ENCODE assay signal across 8 cellular contexts in the genomic region with DNA sequence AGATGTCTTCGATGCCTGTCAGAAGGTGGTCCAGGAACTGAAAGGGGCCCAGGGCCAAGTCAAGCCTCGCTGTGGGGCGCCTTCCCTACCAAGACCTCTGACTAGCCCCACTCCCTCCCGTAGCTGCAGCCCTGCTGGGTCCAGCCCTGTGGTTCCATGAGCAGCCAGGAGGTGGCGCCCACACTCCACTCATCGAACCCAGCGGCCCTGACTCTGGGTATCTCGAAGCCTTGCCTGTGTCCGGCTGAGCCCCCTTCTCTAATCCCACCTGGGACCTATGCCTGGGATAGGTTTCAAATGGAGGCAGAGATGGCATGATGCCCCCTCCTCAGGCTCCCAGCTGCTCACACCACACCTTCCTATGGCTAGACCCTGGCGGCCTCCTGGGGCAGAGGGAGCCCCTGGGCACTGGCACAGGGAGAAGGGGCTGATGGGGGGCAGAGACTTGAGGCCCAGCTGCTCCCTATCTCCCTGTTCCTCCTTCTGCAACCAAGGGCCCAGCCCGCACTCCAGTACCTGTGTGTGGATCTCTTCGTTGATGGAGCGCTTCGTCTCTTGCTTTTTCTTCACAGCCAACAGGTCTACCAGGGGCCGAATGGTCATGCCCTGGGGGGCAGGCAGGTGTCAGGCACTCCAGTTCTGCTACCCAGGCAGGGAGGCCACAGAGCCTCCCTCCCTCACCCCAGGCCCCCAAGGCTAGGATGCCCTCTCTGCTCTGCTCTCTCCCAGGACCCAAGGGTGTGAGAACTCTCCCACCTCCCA. TPM values are rescaled to one million over a fixed set of nuclear protein-coding genes. Genes with fewer than 3 reads are reported as not detected.
DNase-seq lines count a peak whose midpoint lies in the region; ATAC-seq, FAIRE-seq and TF ChIP-seq lines count a peak whose summit lies in the region.

No MANE protein-coding gene starts in this region.

- H3K27ac Mint-ChIP-seq in activated naive CD8-positive, alpha-beta T cell treated with anti-CD3 and anti-CD28 coated beads, Interleukin-2, amount 50 U/mL, for 24 hours: no peak overlapping the region

- ATAC-seq in activated naive CD8-positive, alpha-beta T cell treated with anti-CD3 and anti-CD28 coated beads, Interleukin-2, amount 50 U/mL, for 24 hours: peak; percentile 38
- no peak for ATAC-seq in GM21515 (IDR thresholded peaks at IDR 0.05; ENCODE audit: unreplicated experiment)
- no peak for ATAC-seq in HG03521 (IDR thresholded peaks at IDR 0.05; ENCODE audit: unreplicated experiment)

- TF ChIP-seq CTCF in right atrium auricular region (IDR thresholded peaks at IDR 0.05): peak; percentile 96 to 97

- no peak overlapping the region for H3K4me3 Mint-ChIP-seq in activated naive CD8-positive, alpha-beta T cell treated with anti-CD3 and anti-CD28 coated beads, Interleukin-2, amount 50 U/mL, for 24 hours

- H3K27ac ChIP-seq in right atrium auricular region: no peak overlapping the region
- no peak overlapping the region for H3K27ac ChIP-seq in small intestine (ENCODE audit: low read depth in 1 of 2, low read length in 1 of 2)

- no peaks in the 10 kb centered on the region for H3K27me3 ChIP-seq in right atrium auricular region
- H3K27me3 ChIP-seq in small intestine (ENCODE audit: control insufficient read depth in 2 of 2, insufficient read depth in 2 of 2, low read length in 2 of 2): no peaks in the 10 kb centered on the region

- no peaks in the 10 kb centered on the region for H3K27me3 Mint-ChIP-seq in activated naive CD8-positive, alpha-beta T cell treated with anti-CD3 and anti-CD28 coated beads, Interleukin-2, amount 50 U/mL, for 24 hours

- FAIRE-seq in small intestine (lab: Jason Lieb, UNC): no peak

- H3K9me3 ChIP-seq in right atrium auricular region: no peaks in the 10 kb centered on the region
- no peaks in the 10 kb centered on the region for H3K9me3 ChIP-seq in small intestine (ENCODE audit: control insufficient read depth, low read depth)

- H3K4me3 ChIP-seq in right atrium auricular region (no peak overlapping the region), small intestine (ENCODE audit: low read depth in 1 of 2, low read length in 2 of 2) (no peak overlapping the region)

- peaks cover 34% of the 10 kb centered on the region for H3K4me1 Mint-ChIP-seq in activated naive CD8-positive, alpha-beta T cell treated with anti-CD3 and anti-CD28 coated beads, Interleukin-2, amount 50 U/mL, for 24 hours

- peaks cover 0 to 32% of the 10 kb centered on the region in 2 donors for H3K4me1 ChIP-seq in right atrium auricular region
- H3K4me1 ChIP-seq in small intestine (ENCODE audit: control insufficient read depth in 2 of 2, insufficient read depth in 1 of 2, low read depth in 1 of 2, low read length in 1 of 2): no peaks in the 10 kb centered on the region

- no peaks in the 10 kb centered on the region for H3K36me3 Mint-ChIP-seq in activated naive CD8-positive, alpha-beta T cell treated with anti-CD3 and anti-CD28 coated beads, Interleukin-2, amount 50 U/mL, for 24 hours (ENCODE audit: low read depth)

- H3K36me3 ChIP-seq in right atrium auricular region (peaks cover 15% of the 10 kb centered on the region), small intestine (ENCODE audit: control insufficient read depth in 2 of 2, insufficient read depth in 2 of 2, low read length in 2 of 2) (peaks cover 0 to 27% of the 10 kb centered on the region in 2 donors)

- WGBS in small intestine, 3 donors: 39 to 43% (median 40%) methylated on average over 14 to 15 of the region's 15 CpGs

- in situ Hi-C loops in KBM-7 (cut with MboI; ENCODE audit: low pct_unique_long_range_greater_than_20kb, low sequenced_read_pairs): loop anchor here (10.0 to 25.0 kb wide), 2 partner anchors 182 to 284 kb away; a partner anchor contains a TSS

- DNase-seq in Daoy (ENCODE audit: low read depth): peak; percentile 72
- peak; percentile 81 for DNase-seq in KBM-7
- peak; percentile 50 to 75 (median 65) for DNase-seq in T-helper 1 cell
- peak; percentile 87 for DNase-seq in activated naive CD8-positive, alpha-beta T cell treated with anti-CD3 and anti-CD28 coated beads, Interleukin-2, amount 50 U/mL, for 24 hours
- peak; percentile 85 for DNase-seq in right atrium auricular region (ENCODE audit: low spot score)
- DNase-seq in small intestine: peak; percentile 62

- no peaks in the 10 kb centered on the region for H3K9me3 Mint-ChIP-seq in activated naive CD8-positive, alpha-beta T cell treated with anti-CD3 and anti-CD28 coated beads, Interleukin-2, amount 50 U/mL, for 24 hours

RNA-seq across cellular contexts. Expression of a gene that starts 52.0 kb away (rescaled TPM):
- 5.4 and 6.1 TPM in 2 replicates for total RNA-seq in Daoy (2014; rRNA removed; shearing (Covaris generic))
- total RNA-seq in right atrium auricular region: 10 to 100 TPM; 20.0 to 28.3 TPM
- polyA plus RNA-seq in small intestine: 10 to 100 TPM; 40.2 to 41.3 (median 41.2) TPM
